Comparison of ENCODE assay signal across 21 cellular contexts in genomic region chr4:154953691-154954090, GRCh38.
"Had no signal": no experiment of that assay in that cellular context is flagged by ENCODE, and none has a peak within 500 bp of the region (broad histone marks: within the 10 kb centered on the region; RNA-seq: fewer than 3 reads in every experiment).

No MANE protein-coding gene starts in this region.

- H3K9me3 ChIP-seq: esophagus squamous epithelium, lower lobe of right lung, right atrium auricular region, sigmoid colon, stomach, thoracic aorta, transverse colon had no signal

- H3K36me3 ChIP-seq: esophagus squamous epithelium, left ventricle myocardium inferior, lower lobe of right lung, neural progenitor cell, ovary, right atrium auricular region, sigmoid colon, stomach, thoracic aorta, transverse colon had no signal

- FAIRE-seq: keratinocyte had no signal

- H3K27me3 ChIP-seq: esophagus squamous epithelium, neural progenitor cell, ovary, right atrium auricular region, sigmoid colon, stomach, transverse colon had no signal

- DNase-seq: esophagus squamous epithelium; foreskin fibroblast; immature natural killer cell; left cardiac atrium; left ventricle myocardium inferior; lower lobe of right lung; nucleus accumbens; ovary; sigmoid colon; stimulated activated CD4-positive, alpha-beta T cell treated with anti-CD3 and anti-CD28 coated beads, Interleukin-2, amount 100 ng/mL, for 24 hours; stimulated activated CD4-positive, alpha-beta T cell treated with anti-CD3 and anti-CD28 coated beads, Interleukin-4, amount 100 ng/mL, for 4 hours; stimulated activated naive CD4-positive, alpha-beta T cell; stomach; substantia nigra; transverse colon had no signal

- H3K4me1 ChIP-seq: esophagus squamous epithelium, lower lobe of right lung, transverse colon had no signal

- ATAC-seq: left cardiac atrium; lower lobe of right lung; natural killer cell treated with Interleukin-12 subunit alpha and Interleukin-12 subunit beta and Interleukin-15 and Interleukin-18, amount 100 ng/mL, for 72 hours had no signal

- H3K27ac ChIP-seq: esophagus squamous epithelium, left ventricle myocardium inferior, lower lobe of right lung, neural progenitor cell, ovary, right atrium auricular region, sigmoid colon, skin epidermis, stomach, thoracic aorta, transverse colon had no signal

- H3K4me3 ChIP-seq: esophagus squamous epithelium, left ventricle myocardium inferior, lower lobe of right lung, neural progenitor cell, ovary, right atrium auricular region, sigmoid colon, skin epidermis, stomach, thoracic aorta, transverse colon had no signal
